In genomic region chr19:18939922-18940775, GRCh38 we compare ENCODE assay signal across 8 cellular contexts. TPM values are rescaled to one million over a fixed set of nuclear protein-coding genes. Genes with fewer than 3 reads are reported as not detected.
DNase-seq lines count a peak whose midpoint lies in the region; ATAC-seq and TF ChIP-seq lines count a peak whose summit lies in the region.

No MANE protein-coding gene starts in this region.

- H3K27ac ChIP-seq in OCI-LY1 (ENCODE audit: low read depth, low read length, poor library complexity, severe bottlenecking) (no peak overlapping the region), liver (ENCODE audit: low read depth in 1 of 2, low read length in 2 of 2) (peak overlapping the region in 1 of 2 donors; percentile 20), stomach (peak overlapping the region in 4 of 5 donors; percentile 63 to 80 (median 72))

- H3K36me3 ChIP-seq in OCI-LY1 (ENCODE audit: insufficient read depth, low read length) (no peaks in the 10 kb centered on the region), liver (ENCODE audit: control insufficient read depth in 4 of 4, insufficient read depth in 3 of 4, low read depth in 1 of 4, low read length in 3 of 4) (no peaks in the 10 kb centered on the region), stomach (peaks cover 0 to 23% (median 11%) of the 10 kb centered on the region in 4 donors)

- no peaks in the 10 kb centered on the region for H3K79me2 ChIP-seq in OCI-LY1 (ENCODE audit: insufficient read depth, low read length)

- peak overlapping the region; percentile 65 for H3K4me2 ChIP-seq in OCI-LY1 (ENCODE audit: low read length)

- TF ChIP-seq POLR2A in stomach (IDR thresholded peaks at IDR 0.05): no peak

- in situ Hi-C loops in G401 (cut with HindIII; ENCODE audit: low sequenced_read_pairs): no loop called here

- no peaks in the 10 kb centered on the region for H4K20me1 ChIP-seq in OCI-LY1 (ENCODE audit: insufficient read depth, low read length)

- TF ChIP-seq RAD21 in liver (IDR thresholded peaks at IDR 0.05): no peak

- peak; percentile 70 for DNase-seq in EH (ENCODE audit: low read depth)
- DNase-seq in dermis blood vessel endothelial cell: peak; percentile 40
- DNase-seq in stomach: peak; percentile 37
- no peak for DNase-seq in NCI-H1048 (lab: John Stamatoyannopoulos, UW)
- DNase-seq in G401 (ENCODE audit: low spot score): no peak

- no peaks in the 10 kb centered on the region for H3K9me3 ChIP-seq in OCI-LY1 (ENCODE audit: low read length)
- no peaks in the 10 kb centered on the region for H3K9me3 ChIP-seq in liver (ENCODE audit: control insufficient read depth in 4 of 4, low read length in 3 of 4)
- no peaks in the 10 kb centered on the region for H3K9me3 ChIP-seq in stomach

- no peak for TF ChIP-seq EP300 in stomach (IDR thresholded peaks at IDR 0.05)

- intact Hi-C loops in stomach (cut with DNase I; ENCODE audit: low total_unique reads): no loop called here

- no peak overlapping the region for H2AFZ ChIP-seq in OCI-LY1 (ENCODE audit: low read length)

- 6% methylated on average over 47 of the region's 47 CpGs for WGBS in liver
- 0 to 3% (median 1%) methylated on average over 18 to 47 of the region's 47 CpGs for WGBS in stomach, 5 donors

- H3K4me3 ChIP-seq in OCI-LY1 (ENCODE audit: low read depth, low read length, poor library complexity, severe bottlenecking): peak overlapping the region; percentile 54
- H3K4me3 ChIP-seq in liver (ENCODE audit: low read depth in 1 of 3, low read length in 3 of 3): peak overlapping the region; percentile 34 to 69 (median 63)
- peak overlapping the region; percentile 65 to 79 (median 74) for H3K4me3 ChIP-seq in stomach

- no peaks in the 10 kb centered on the region for H3F3A ChIP-seq in OCI-LY1 (ENCODE audit: insufficient read depth, low read length)

- H3K9ac ChIP-seq in OCI-LY1 (ENCODE audit: low read length) (peak overlapping the region; percentile 42; the same call in 1 of the 2 replicates), liver (ENCODE audit: low read depth in 1 of 2, low read length in 2 of 2) (peak overlapping the region; percentile 7 to 53)

- H3K4me1 ChIP-seq in OCI-LY1 (ENCODE audit: insufficient read depth, low read length, severe bottlenecking) (peaks cover 9% of the 10 kb centered on the region), liver (ENCODE audit: control insufficient read depth in 4 of 4, insufficient read depth in 4 of 4, low read length in 3 of 4) (peaks cover 2 to 6% (median 4%) of the 10 kb centered on the region in 4 donors), stomach (peaks cover 12 to 28% (median 21%) of the 10 kb centered on the region in 4 donors)

- no peak for TF ChIP-seq CTCF in OCI-LY1 (IDR thresholded peaks at IDR 0.05; ENCODE audit: low read length)
- no peak for TF ChIP-seq CTCF in liver (IDR thresholded peaks at IDR 0.05; ENCODE audit: low read depth, low read length, missing input control)
- no peak for TF ChIP-seq CTCF in stomach (IDR thresholded peaks at IDR 0.05)

- no peaks in the 10 kb centered on the region for H3K9me2 ChIP-seq in OCI-LY1 (ENCODE audit: low read depth, low read length)

- ATAC-seq in HG03280 (IDR thresholded peaks at IDR 0.05; ENCODE audit: unreplicated experiment): no peak

- H3K27me3 ChIP-seq in OCI-LY1 (ENCODE audit: insufficient read depth, low read length) (peaks cover 3% of the 10 kb centered on the region; the same call in 1 of the 2 replicates), liver (ENCODE audit: control insufficient read depth in 4 of 4, insufficient read depth in 4 of 4, low read length in 3 of 4) (no peaks in the 10 kb centered on the region), stomach (peaks cover 0 to 7% (median 0%) of the 10 kb centered on the region in 3 donors)

TF ChIP-seq in liver, 16 proteins besides CTCF, POLR2A, EP300 and RAD21:
- TF ChIP-seq TAF1 (conservative IDR thresholded peaks at IDR 0.05) (no peak), RXRA (IDR thresholded peaks at IDR 0.05) (no peak), ZBTB33 (IDR thresholded peaks at IDR 0.05) (no peak), EGR1 (IDR thresholded peaks at IDR 0.05; ENCODE audit: low read depth in 2 of 2) (no peak), YY1 (IDR thresholded peaks at IDR 0.05) (no peak), HNF4A (conservative IDR thresholded peaks at IDR 0.05) (no peak), FOXA1 (IDR thresholded peaks at IDR 0.05) (no peak), SP1 (IDR thresholded peaks at IDR 0.05) (no peak), FOXA2 (IDR thresholded peaks at IDR 0.05) (no peak), HNF4G (IDR thresholded peaks at IDR 0.05) (no peak), NR2F2 (IDR thresholded peaks at IDR 0.05) (no peak), GABPA (IDR thresholded peaks at IDR 0.05 in 1 of 2, conservative IDR thresholded peaks at IDR 0.05 in 1 of 2) (no peak), ATF3 (IDR thresholded peaks at IDR 0.05) (no peak), JUND (IDR thresholded peaks at IDR 0.05) (no peak), REST (IDR thresholded peaks at IDR 0.05) (no peak), MAX (IDR thresholded peaks at IDR 0.05) (no peak)
TF ChIP-seq in liver: peak in this region for 0.

RNA-seq across cellular contexts. Expression of gene HOMER3, which starts 0.9 kb away (rescaled TPM):
- total RNA-seq in dermis blood vessel endothelial cell (128 and 272 TPM in 2 replicates), liver (1 to 10 TPM; 3.0 to 5.4 TPM), stomach (10 to 100 TPM in 3 of 5 donors, 1 to 10 TPM in 2; 5.1 to 74.7 (median 12.9) TPM)
- polyA plus RNA-seq in liver (1 to 10 TPM in 1 of 2 donors, under 1 TPM in 1; 0.18 to 3.9 TPM), stomach (10 to 100 TPM; 15.0 to 31.9 (median 18.7) TPM)
- 25.0 and 57.7 TPM in 2 replicates for total RNA-seq in G401 (2014; rRNA removed; shearing (Covaris generic))

RNA-seq across cellular contexts. Expression of gene DDX49, which starts 20.6 kb away (rescaled TPM):
- total RNA-seq in dermis blood vessel endothelial cell (57.9 and 63.5 TPM in 2 replicates), liver (10 to 100 TPM; 25.6 to 32.9 TPM), stomach (100 to 1,000 TPM in 1 of 5 donors, 10 to 100 TPM in 4; 25.3 to 185 (median 56.7) TPM)
- polyA plus RNA-seq in liver (10 to 100 TPM; 13.2 to 36.1 TPM), stomach (10 to 100 TPM; 49.2 to 65.1 (median 50.3) TPM)
- total RNA-seq in G401 (2014; rRNA removed; shearing (Covaris generic)): 64.6 and 77.8 TPM in 2 replicates

RNA-seq across cellular contexts. Expression of gene COPE, which starts 21.0 kb away (rescaled TPM):
- total RNA-seq in dermis blood vessel endothelial cell: 215 TPM in 2 replicates
- 100 to 1,000 TPM; 103 to 141 TPM for total RNA-seq in liver
- polyA plus RNA-seq in liver: 100 to 1,000 TPM; 143 to 204 TPM
- total RNA-seq in stomach: 100 to 1,000 TPM in 3 of 5 donors, 10 to 100 TPM in 2; 76.7 to 239 (median 127) TPM
- polyA plus RNA-seq in stomach: 100 to 1,000 TPM; 188 to 283 (median 267) TPM
- 410 and 516 TPM in 2 replicates for total RNA-seq in G401 (2014; rRNA removed; shearing (Covaris generic))

RNA-seq across cellular contexts. Expression of gene CERS1, which starts 44.2 kb away (rescaled TPM):
- total RNA-seq in dermis blood vessel endothelial cell: 1.0 and 1.3 TPM in 2 replicates
- under 1 TPM in 1 of 2 donors, not detected in 1; 0.28 TPM for total RNA-seq in liver
- polyA plus RNA-seq in liver: not detected
- total RNA-seq in stomach: 1 to 10 TPM in 1 of 5 donors, under 1 TPM in 1, not detected in 3; 0.87 to 4.8 TPM
- polyA plus RNA-seq in stomach: under 1 TPM; 0.37 to 0.61 (median 0.53) TPM
- total RNA-seq in G401 (2014; rRNA removed; shearing (Covaris generic)): 10.5 and 13.1 TPM in 2 replicates

Comparison
In these comparisons a context has a peak if more than half of its experiments do, and no peak if none do; other contexts are left out.
1. DNase-seq: peak in EH (single experiment), dermis blood vessel endothelial cell (single experiment) and stomach (single experiment); none in NCI-H1048 (single experiment) and G401 (single experiment).
2. Peak in every context shown above with its lines, with median percentiles within 50 percentile points of each other: H3K4me3 ChIP-seq.